Comparison of ENCODE assay signal across 20 cellular contexts in the genomic region with DNA sequence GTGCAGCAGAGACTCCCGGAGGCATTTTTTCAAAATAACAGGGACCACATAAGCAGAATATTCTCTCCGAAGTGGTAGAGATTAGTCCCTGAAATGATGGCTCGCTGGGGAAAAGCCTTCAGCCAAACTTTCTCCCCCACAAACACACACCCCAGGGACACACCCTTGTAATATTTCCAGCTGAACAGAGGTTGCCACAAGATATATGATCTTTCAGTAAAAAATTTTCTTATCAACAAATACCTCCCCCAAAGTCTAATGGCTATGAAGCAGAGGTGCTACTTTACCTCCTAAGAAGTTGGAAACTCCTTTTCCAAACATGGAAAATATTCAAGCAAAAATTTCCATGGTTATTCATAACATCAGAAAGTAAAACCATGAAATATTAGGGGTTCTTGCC.
"Had no signal": no experiment of that assay in that cellular context is flagged by ENCODE, and none has a peak within 500 bp of the region (broad histone marks: within the 10 kb centered on the region; RNA-seq: fewer than 3 reads in every experiment).

No MANE protein-coding gene starts in this region.

- H3K4me3 Mint-ChIP-seq: IgD-negative memory B cell had no signal

- H3K27ac ChIP-seq: HL-60, KMS-11, RWPE1 had no signal

- H3K4me2 ChIP-seq: KMS-11 had no signal

- H3K27ac Mint-ChIP-seq: IgD-negative memory B cell had no signal

- H3K9me3 ChIP-seq: SK-N-SH had no signal

- H3K4me3 ChIP-seq: K562 had no signal

- H3K36me3 Mint-ChIP-seq: IgD-negative memory B cell had no signal

- H3K4me1 Mint-ChIP-seq: IgD-negative memory B cell had no signal

- H3K9me3 Mint-ChIP-seq: IgD-negative memory B cell had no signal

- ATAC-seq: K562, Panc1 had no signal

- H3K9ac ChIP-seq: KMS-11 had no signal

- FAIRE-seq: HTR-8/SVneo, K562 had no signal

- DNase-seq: Kasumi-1, MM.1S, NCI-H1092 treated with DMSO at 0.1 percent for 48 hours, NCI-H1436 treated with DMSO at 0.1 percent for 48 hours, NCI-H1694, NCI-H187 treated with DMSO at 0.1 percent for 48 hours, NCI-H2029 treated with DMSO at 0.1 percent for 48 hours, NCI-H2171 treated with DMSO at 0.1 percent for 48 hours, NCI-H524, NCI-H526 treated with DMSO at 0.1 percent for 48 hours, NCI-H748 treated with DMSO at 0.1 percent for 48 hours, SHP77, SK-N-SH had no signal
